In genomic region chr4:31085736-31086135, GRCh38 we compare ENCODE assay signal across 17 cellular contexts.
"Had no signal": no experiment of that assay in that cellular context is flagged by ENCODE, and none has a peak within 500 bp of the region (broad histone marks: within the 10 kb centered on the region; RNA-seq: fewer than 3 reads in every experiment).

No MANE protein-coding gene starts in this region.

- H3K27ac Mint-ChIP-seq: activated CD4-positive, alpha-beta T cell treated with anti-CD3 and anti-CD28 coated beads, Interleukin-2, amount 10 ng/mL, durations not matched to agents 7 days and 5 days; activated naive CD8-positive, alpha-beta T cell; natural killer cell treated with Interleukin-12 subunit alpha and Interleukin-12 subunit beta and Interleukin-15 and Interleukin-18, amount 100 ng/mL, for 72 hours; stimulated activated naive CD8-positive, alpha-beta T cell treated with anti-CD3 and anti-CD28 coated beads, Interleukin-15, amount 100 ng/mL, for 72 hours had no signal

- H3K4me1 Mint-ChIP-seq: activated CD4-positive, alpha-beta T cell treated with anti-CD3 and anti-CD28 coated beads, Interleukin-2, amount 10 ng/mL, durations not matched to agents 7 days and 5 days; central memory CD8-positive, alpha-beta T cell; stimulated activated naive CD8-positive, alpha-beta T cell treated with anti-CD3 and anti-CD28 coated beads, Interleukin-15, amount 100 ng/mL, for 72 hours had no signal

- H3K4me3 ChIP-seq: body of pancreas, dorsolateral prefrontal cortex, left lung, psoas muscle, right lobe of liver, spleen had no signal

- H3K9me3 Mint-ChIP-seq: activated CD4-positive, alpha-beta T cell treated with anti-CD3 and anti-CD28 coated beads, Interleukin-2, amount 10 ng/mL, durations not matched to agents 7 days and 5 days had no signal

- H3K27me3 ChIP-seq: body of pancreas, left lung, right lobe of liver, spleen had no signal

- H3K4me3 Mint-ChIP-seq: activated CD4-positive, alpha-beta T cell treated with anti-CD3 and anti-CD28 coated beads, Interleukin-2, amount 10 ng/mL, durations not matched to agents 7 days and 5 days; activated naive CD8-positive, alpha-beta T cell; central memory CD8-positive, alpha-beta T cell; natural killer cell treated with Interleukin-12 subunit alpha and Interleukin-12 subunit beta and Interleukin-15 and Interleukin-18, amount 100 ng/mL, for 72 hours; stimulated activated naive CD8-positive, alpha-beta T cell treated with anti-CD3 and anti-CD28 coated beads, Interleukin-15, amount 100 ng/mL, for 72 hours had no signal

- H3K36me3 Mint-ChIP-seq: activated naive CD8-positive, alpha-beta T cell; natural killer cell treated with Interleukin-12 subunit alpha and Interleukin-12 subunit beta and Interleukin-15 and Interleukin-18, amount 100 ng/mL, for 72 hours had no signal

- ATAC-seq: body of pancreas; esophagus mucosa; left lung; natural killer cell treated with Interleukin-12 subunit alpha and Interleukin-12 subunit beta and Interleukin-15 and Interleukin-18, amount 100 ng/mL, for 72 hours; psoas muscle; right lobe of liver; stimulated activated naive CD8-positive, alpha-beta T cell treated with anti-CD3 and anti-CD28 coated beads, Interleukin-15, amount 100 ng/mL, for 72 hours had no signal

- H3K4me1 ChIP-seq: psoas muscle, right lobe of liver had no signal

- H3K27me3 Mint-ChIP-seq: activated CD4-positive, alpha-beta T cell treated with anti-CD3 and anti-CD28 coated beads, Interleukin-2, amount 10 ng/mL, durations not matched to agents 7 days and 5 days; activated naive CD8-positive, alpha-beta T cell; central memory CD8-positive, alpha-beta T cell; natural killer cell treated with Interleukin-12 subunit alpha and Interleukin-12 subunit beta and Interleukin-15 and Interleukin-18, amount 100 ng/mL, for 72 hours; stimulated activated naive CD8-positive, alpha-beta T cell treated with anti-CD3 and anti-CD28 coated beads, Interleukin-15, amount 100 ng/mL, for 72 hours had no signal

- H3K9me3 ChIP-seq: body of pancreas, left lung, psoas muscle, right lobe of liver had no signal

- DNase-seq: activated CD4-positive, alpha-beta T cell treated with anti-CD3 and anti-CD28 coated beads, Interleukin-2, amount 10 ng/mL, durations not matched to agents 7 days and 5 days; activated CD8-positive, alpha-beta memory T cell treated with anti-CD3 and anti-CD28 coated beads, Interleukin-2, amount 50 U/mL, for 48 hours; activated gamma-delta T cell treated with Interleukin-2 at 50 U/mL for 16 hours; amniotic stem cell; body of pancreas; dorsolateral prefrontal cortex; kidney; left lung; psoas muscle; right lobe of liver; spleen; stimulated activated naive CD8-positive, alpha-beta T cell treated with anti-CD3 and anti-CD28 coated beads, Interleukin-15, amount 100 ng/mL, for 72 hours; T-helper 9 cell had no signal

- H3K36me3 ChIP-seq: left lung, right lobe of liver, spleen had no signal

- H3K27ac ChIP-seq: body of pancreas, dorsolateral prefrontal cortex, left lung, psoas muscle, right lobe of liver had no signal
